1 cellular context compared by ENCODE assay signal in the genomic region with DNA sequence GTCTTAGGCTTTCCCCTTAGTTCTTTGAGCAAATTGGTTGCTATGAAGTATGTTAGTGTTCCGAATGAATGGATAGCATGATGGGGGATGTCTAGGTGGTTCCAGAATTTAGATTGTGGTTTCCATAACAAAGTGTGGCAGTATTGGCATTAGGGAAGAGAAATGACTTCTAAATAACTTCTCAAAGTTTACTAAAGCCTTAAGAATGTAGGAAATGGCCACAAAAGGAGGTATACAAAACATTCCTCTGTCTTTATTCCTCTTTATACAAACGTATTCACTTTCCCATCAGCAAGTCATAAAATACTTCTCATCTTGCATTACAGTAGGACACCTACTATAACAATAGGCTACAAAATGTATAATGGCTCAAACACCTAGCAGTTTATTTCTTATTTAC.
TF ChIP-seq lines count a peak whose summit lies in the region.

No MANE protein-coding gene starts in this region.

TF ChIP-seq in SK-N-SH, 30 proteins besides CTCF, POLR2A, EP300 and RAD21 (continued from another document):
- TF ChIP-seq, protein P1, sequence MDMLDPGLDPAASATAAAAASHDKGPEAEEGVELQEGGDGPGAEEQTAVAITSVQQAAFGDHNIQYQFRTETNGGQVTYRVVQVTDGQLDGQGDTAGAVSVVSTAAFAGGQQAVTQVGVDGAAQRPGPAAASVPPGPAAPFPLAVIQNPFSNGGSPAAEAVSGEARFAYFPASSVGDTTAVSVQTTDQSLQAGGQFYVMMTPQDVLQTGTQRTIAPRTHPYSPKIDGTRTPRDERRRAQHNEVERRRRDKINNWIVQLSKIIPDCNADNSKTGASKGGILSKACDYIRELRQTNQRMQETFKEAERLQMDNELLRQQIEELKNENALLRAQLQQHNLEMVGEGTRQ (IDR thresholded peaks at IDR 0.05; ENCODE audit: borderline replicate concordance, low read depth, low read length) = no peak
- TF ChIP-seq TAF1 (IDR thresholded peaks at IDR 0.05; ENCODE audit: borderline replicate concordance, low read depth, low read length) = no peak
- TF ChIP-seq RXRA (IDR thresholded peaks at IDR 0.05; ENCODE audit: borderline replicate concordance, low read depth) = no peak
- TF ChIP-seq MEF2A (IDR thresholded peaks at IDR 0.05; ENCODE audit: borderline replicate concordance, low read depth) = no peak
- TF ChIP-seq ZBTB33 (IDR thresholded peaks at IDR 0.05; ENCODE audit: borderline replicate concordance, low read depth) = no peak
- TF ChIP-seq MXI1 (IDR thresholded peaks at IDR 0.05; ENCODE audit: low read depth, low read length) = no peak
